In genomic region chr10:4770766-4771553, GRCh38 we compare ENCODE assay signal across 8 cellular contexts. TPM values are rescaled to one million over a fixed set of nuclear protein-coding genes. Genes with fewer than 3 reads are reported as not detected.
DNase-seq lines count a peak whose midpoint lies in the region; ATAC-seq and TF ChIP-seq lines count a peak whose summit lies in the region.

No MANE protein-coding gene starts in this region.

- no peak overlapping the region for H3K27ac ChIP-seq in endodermal cell (ENCODE audit: low read depth, low read length)
- no peak overlapping the region for H3K27ac ChIP-seq in naive thymus-derived CD4-positive, alpha-beta T cell (ENCODE audit: low read depth, low read length)

- DNase-seq in EL (peak; percentile 92), NCI-H69 (lab: John Stamatoyannopoulos, UW) (peak; percentile 24), endodermal cell (no peak), OCI-M2 (lab: John Stamatoyannopoulos, UW; ENCODE audit: unreplicated experiment) (no peak)
- no peak for DNase-seq in naive thymus-derived CD4-positive, alpha-beta T cell
- DNase-seq in activated T-cell treated with anti-CD3 and anti-CD28 coated beads, Interleukin-2, amount 50 U/mL, for 4 hours: no peak
- no peak for DNase-seq in effector CD8-positive, alpha-beta T cell (lab: John Stamatoyannopoulos, UW)

- ATAC-seq in naive thymus-derived CD4-positive, alpha-beta T cell: peak; percentile 84
- ATAC-seq in HG03469 (IDR thresholded peaks at IDR 0.05; ENCODE audit: unreplicated experiment): no peak
- no peak for ATAC-seq in activated T-cell treated with anti-CD3 and anti-CD28 coated beads, Interleukin-2, amount 50 U/mL, for 4 hours

- no peaks in the 10 kb centered on the region for H3K4me1 ChIP-seq in endodermal cell (ENCODE audit: control insufficient read depth, insufficient read depth, low read length)
- H3K4me1 ChIP-seq in naive thymus-derived CD4-positive, alpha-beta T cell (ENCODE audit: control insufficient read depth in 2 of 2, insufficient read depth in 2 of 2, low read length in 2 of 2): no peaks in the 10 kb centered on the region

- H3K27me3 ChIP-seq in endodermal cell (ENCODE audit: control insufficient read depth, insufficient read depth, low read length, poor library complexity, severe bottlenecking): no peaks in the 10 kb centered on the region
- H3K27me3 ChIP-seq in naive thymus-derived CD4-positive, alpha-beta T cell (ENCODE audit: control insufficient read depth in 2 of 2, insufficient read depth in 2 of 2, low read length in 2 of 2): peaks cover 0 to 3% of the 10 kb centered on the region in 2 donors

- no peaks in the 10 kb centered on the region for H3K9me3 Mint-ChIP-seq in endodermal cell
- no peaks in the 10 kb centered on the region for H3K9me3 Mint-ChIP-seq in naive thymus-derived CD4-positive, alpha-beta T cell
- H3K9me3 Mint-ChIP-seq in activated T-cell treated with anti-CD3 and anti-CD28 coated beads, Interleukin-2, amount 50 U/mL, for 4 hours: no peaks in the 10 kb centered on the region

- intact Hi-C loops in naive thymus-derived CD4-positive, alpha-beta T cell (cut with micrococcal nuclease): no loop called here

- no peaks in the 10 kb centered on the region for H3K36me3 Mint-ChIP-seq in endodermal cell (ENCODE audit: low read depth)
- no peaks in the 10 kb centered on the region for H3K36me3 Mint-ChIP-seq in naive thymus-derived CD4-positive, alpha-beta T cell
- H3K36me3 Mint-ChIP-seq in activated T-cell treated with anti-CD3 and anti-CD28 coated beads, Interleukin-2, amount 50 U/mL, for 4 hours (ENCODE audit: insufficient read depth): no peaks in the 10 kb centered on the region

- H3K9ac ChIP-seq in endodermal cell (ENCODE audit: extremely low read depth, low read length, poor library complexity, severe bottlenecking): no peak overlapping the region

- no peaks in the 10 kb centered on the region for H3K36me3 ChIP-seq in endodermal cell (ENCODE audit: control insufficient read depth, insufficient read depth, low read length)
- H3K36me3 ChIP-seq in naive thymus-derived CD4-positive, alpha-beta T cell (ENCODE audit: control insufficient read depth in 2 of 3, insufficient read depth in 3 of 3, low read length in 3 of 3): no peaks in the 10 kb centered on the region

- CTCF ChIA-PET in naive thymus-derived CD4-positive, alpha-beta T cell (lab: Charles Lee): interaction anchor here (0.7 to 0.9 kb wide), 2 partner anchors 1033 to 1130 kb away, joined by 3 to 4 read pairs; no protein-coding TSS in a partner anchor

- H3K9me3 ChIP-seq in endodermal cell (ENCODE audit: control insufficient read depth, low read length): no peaks in the 10 kb centered on the region
- no peaks in the 10 kb centered on the region for H3K9me3 ChIP-seq in naive thymus-derived CD4-positive, alpha-beta T cell (ENCODE audit: control insufficient read depth in 2 of 3, low read length in 3 of 3)

- H3K4me3 Mint-ChIP-seq in endodermal cell: no peak overlapping the region
- H3K4me3 Mint-ChIP-seq in naive thymus-derived CD4-positive, alpha-beta T cell: no peak overlapping the region
- H3K4me3 Mint-ChIP-seq in activated T-cell treated with anti-CD3 and anti-CD28 coated beads, Interleukin-2, amount 50 U/mL, for 4 hours: no peak overlapping the region

- WGBS in endodermal cell (ENCODE audit: insufficient coverage in 1 of 2, insufficient read length in 1 of 2), 2 experiments: 72% methylated on average over 2 of the region's 3 CpGs; no CpG with 5 or more reads in 1 of the 2 experiments

- TF ChIP-seq CTCF in endodermal cell (conservative IDR thresholded peaks at IDR 0.05): peak; percentile 36

- H3K27me3 Mint-ChIP-seq in endodermal cell (ENCODE audit: insufficient read depth): no peaks in the 10 kb centered on the region
- peaks cover 32 to 54% (median 42%) of the 10 kb centered on the region in 5 donors for H3K27me3 Mint-ChIP-seq in naive thymus-derived CD4-positive, alpha-beta T cell
- H3K27me3 Mint-ChIP-seq in activated T-cell treated with anti-CD3 and anti-CD28 coated beads, Interleukin-2, amount 50 U/mL, for 4 hours (ENCODE audit: low read depth): peaks cover 44% of the 10 kb centered on the region

- no peaks in the 10 kb centered on the region for H3K4me1 Mint-ChIP-seq in endodermal cell
- no peaks in the 10 kb centered on the region for H3K4me1 Mint-ChIP-seq in naive thymus-derived CD4-positive, alpha-beta T cell
- H3K4me1 Mint-ChIP-seq in activated T-cell treated with anti-CD3 and anti-CD28 coated beads, Interleukin-2, amount 50 U/mL, for 4 hours (ENCODE audit: low read depth): peaks cover under 1% of the 10 kb centered on the region

- no peak overlapping the region for H3K27ac Mint-ChIP-seq in endodermal cell
- no peak overlapping the region for H3K27ac Mint-ChIP-seq in naive thymus-derived CD4-positive, alpha-beta T cell

- no peak overlapping the region for H3K4me3 ChIP-seq in endodermal cell (ENCODE audit: low read length)
- H3K4me3 ChIP-seq in naive thymus-derived CD4-positive, alpha-beta T cell (ENCODE audit: low read length): no peak overlapping the region

- POLR2A ChIA-PET in naive thymus-derived CD4-positive, alpha-beta T cell (lab: Charles Lee): no interaction called here

RNA-seq across cellular contexts. Expression of gene AKR1E2, which starts 55.0 kb away (rescaled TPM):
- total RNA-seq in endodermal cell: 1 to 10 TPM; 5.7 to 6.4 TPM
- polyA plus RNA-seq in endodermal cell (2013, experiment 1 of 2): 4.1 TPM
- polyA plus RNA-seq in endodermal cell (2013, experiment 2 of 2): 4.2 TPM
- 10 to 100 TPM in 4 of 5 experiments, 1 to 10 TPM in 1; 8.6 to 26.0 (median 25.1) TPM for total RNA-seq in naive thymus-derived CD4-positive, alpha-beta T cell
- polyA plus RNA-seq in naive thymus-derived CD4-positive, alpha-beta T cell: 1 to 10 TPM; 3.6 to 4.9 TPM
- 1 to 10 TPM; 3.8 to 7.9 (median 5.2) TPM for total RNA-seq in activated T-cell treated with anti-CD3 and anti-CD28 coated beads, Interleukin-2, amount 50 U/mL, for 4 hours

Comparison
In these comparisons a context has a peak if more than half of its experiments do, and no peak if none do; other contexts are left out.
1. DNase-seq: peak in EL (single experiment) and NCI-H69 (single experiment); none in endodermal cell (single experiment), naive thymus-derived CD4-positive, alpha-beta T cell (0 of 9), activated T-cell treated with anti-CD3 and anti-CD28 coated beads, Interleukin-2, amount 50 U/mL, for 4 hours (single experiment), effector CD8-positive, alpha-beta T cell (single experiment) and OCI-M2 (single experiment).